ENCODE assay signal across 8 cellular contexts in genomic region chr6:150068786-150069648, GRCh38. TPM values are rescaled to one million over a fixed set of nuclear protein-coding genes. Genes with fewer than 3 reads are reported as not detected.
DNase-seq lines count a peak whose midpoint lies in the region; ATAC-seq and TF ChIP-seq lines count a peak whose summit lies in the region.

Gene ULBP3 (minus strand): TSS chr6:150069121. CDS start chr6:150069066, 55 bp downstream.

- H3K4me3 ChIP-seq in SK-N-MC = peak within 1 kb of the TSS; percentile 81
- peak within 1 kb of the TSS; percentile 79 for H3K4me3 ChIP-seq in thoracic aorta

- no peaks in the 10 kb centered on the region for H3K36me3 Mint-ChIP-seq in activated naive CD8-positive, alpha-beta T cell
- peaks cover 20% of the 10 kb centered on the region for H3K36me3 Mint-ChIP-seq in glutamatergic neuron (ENCODE audit: unreplicated experiment)
- peaks cover 4% of the 10 kb centered on the region for H3K36me3 Mint-ChIP-seq in osteocyte (ENCODE audit: unreplicated experiment)

- H3K9me3 ChIP-seq in SK-N-MC (ENCODE audit: low read depth, low read length) (no peaks in the 10 kb centered on the region), thoracic aorta (no peaks in the 10 kb centered on the region)

- TF ChIP-seq CTCF in C4-2B (conservative IDR thresholded peaks at IDR 0.05) (peak; percentile 80), glutamatergic neuron (IDR thresholded peaks at IDR 0.05; ENCODE audit: partially characterized antibody, unreplicated experiment) (peak; percentile 43), osteocyte (IDR thresholded peaks at IDR 0.05) (peak; percentile 57), thoracic aorta (IDR thresholded peaks at IDR 0.05) (peak; percentile 57)

- no peaks in the 10 kb centered on the region for H3K27me3 ChIP-seq in thoracic aorta (replicated peaks; ENCODE audit: insufficient read depth)

- H3K36me3 ChIP-seq in SK-N-MC (ENCODE audit: insufficient read depth, low read length) (no peaks in the 10 kb centered on the region), thoracic aorta (no peaks in the 10 kb centered on the region)

- ATAC-seq in GM19438 (IDR thresholded peaks at IDR 0.05; ENCODE audit: low read depth, unreplicated experiment) = peak; percentile 83
- ATAC-seq in thoracic aorta (ENCODE audit: insufficient number of reproducible peaks, low FRiP score, low read depth) = peak; percentile 75

- peak within 1 kb of the TSS; percentile 71 for H3K27ac ChIP-seq in C4-2B
- no peak within 1 kb of the TSS for H3K27ac ChIP-seq in SK-N-MC
- peak within 1 kb of the TSS; percentile 64 to 77 for H3K27ac ChIP-seq in thoracic aorta

- peak within 1 kb of the TSS; percentile 86 for H3K4me3 Mint-ChIP-seq in activated naive CD8-positive, alpha-beta T cell
- H3K4me3 Mint-ChIP-seq in glutamatergic neuron (ENCODE audit: unreplicated experiment) = peak within 1 kb of the TSS; percentile 84
- H3K4me3 Mint-ChIP-seq in osteocyte (ENCODE audit: unreplicated experiment) = peak within 1 kb of the TSS; percentile 80

- peak in 41 of 76 experiments; percentile 10 to 74 (median 38) for DNase-seq in HUDEP-2 (lab: John Stamatoyannopoulos, UW; ENCODE audit: unreplicated experiment in 76 of 76)
- no peak for DNase-seq in SK-N-MC (ENCODE audit: low read depth, low spot score)
- DNase-seq in glutamatergic neuron = peak; percentile 92
- peak; percentile 93 for DNase-seq in osteocyte (ENCODE audit: extremely low spot score, unreplicated experiment)
- peak; percentile 79 for DNase-seq in thoracic aorta (ENCODE audit: low spot score)

- H3K27me3 Mint-ChIP-seq in activated naive CD8-positive, alpha-beta T cell = peaks cover 4% of the 10 kb centered on the region
- H3K27me3 Mint-ChIP-seq in glutamatergic neuron (ENCODE audit: unreplicated experiment) (peaks cover 4% of the 10 kb centered on the region), osteocyte (ENCODE audit: unreplicated experiment) (peaks cover 3% of the 10 kb centered on the region)

- peaks cover 5% of the 10 kb centered on the region for H3K4me1 Mint-ChIP-seq in activated naive CD8-positive, alpha-beta T cell (ENCODE audit: low read depth)
- H3K4me1 Mint-ChIP-seq in glutamatergic neuron (ENCODE audit: low read depth, unreplicated experiment) (peaks cover 13% of the 10 kb centered on the region), osteocyte (ENCODE audit: unreplicated experiment) (peaks cover 7% of the 10 kb centered on the region)

- no peak within 1 kb of the TSS for H3K27ac Mint-ChIP-seq in activated naive CD8-positive, alpha-beta T cell
- H3K27ac Mint-ChIP-seq in glutamatergic neuron (ENCODE audit: unreplicated experiment) (peak within 1 kb of the TSS; percentile 67), osteocyte (ENCODE audit: unreplicated experiment) (peak within 1 kb of the TSS; percentile 64)

- H3K9me3 Mint-ChIP-seq in activated naive CD8-positive, alpha-beta T cell (ENCODE audit: low read depth) = no peaks in the 10 kb centered on the region
- peaks cover 8% of the 10 kb centered on the region for H3K9me3 Mint-ChIP-seq in glutamatergic neuron (ENCODE audit: unreplicated experiment)
- no peaks in the 10 kb centered on the region for H3K9me3 Mint-ChIP-seq in osteocyte (ENCODE audit: unreplicated experiment)

- peaks cover 4 to 9% of the 10 kb centered on the region in 2 donors for H3K4me1 ChIP-seq in thoracic aorta (ENCODE audit: control insufficient read depth in 1 of 2, low read depth in 2 of 2)

- peak within 1 kb of the TSS; percentile 41 for H3K9ac ChIP-seq in SK-N-MC (ENCODE audit: insufficient read length)

RNA-seq across cellular contexts. Expression of gene ULBP3, which starts in this region (rescaled TPM):
- 7.5 TPM for total RNA-seq in glutamatergic neuron (ENCODE audit: unreplicated experiment)
- total RNA-seq in osteocyte = 3.0 and 3.3 TPM in 2 replicates
- 1 to 10 TPM in 1 of 2 donors, under 1 TPM in 1; 0.78 to 3.0 TPM for total RNA-seq in thoracic aorta
